ENCODE assay signal across 3 cellular contexts in genomic region chr6:931919-932318, GRCh38.
DNase-seq lines count a peak whose midpoint lies in the region; ATAC-seq, FAIRE-seq and TF ChIP-seq lines count a peak whose summit lies in the region.
"Not testable (repeated sequence)": the region's sequence is repeated elsewhere in the genome, so short reads cannot be mapped to it uniquely, and the experiment has no call there.

No MANE protein-coding gene starts in this region.

- H3K27me3 Mint-ChIP-seq in activated CD8-positive, alpha-beta memory T cell treated with anti-CD3 and anti-CD28 coated beads, Interleukin-2, amount 10 ng/mL, durations not matched to agents 7 days and 5 days, result not testable (repeated sequence)

- H3K36me3 ChIP-seq in HEK293 (ENCODE audit: control insufficient read depth in 2 of 2, insufficient read depth in 1 of 2, low read length in 2 of 2); K562 (ENCODE audit: control insufficient read depth, insufficient read depth, low read length): not testable (repeated sequence)

- H3K4me1 ChIP-seq in HEK293 (ENCODE audit: control insufficient read depth, insufficient read depth, low read length); K562 (replicated peaks in 1 of 2; ENCODE audit: control insufficient read depth in 2 of 2, insufficient read depth in 2 of 2, low read length in 2 of 2): not testable (repeated sequence)

- H3K4me3 ChIP-seq in HEK293 (ENCODE audit: low read depth, low read length); K562: not testable (repeated sequence)

- not testable (repeated sequence) for H3K9me1 ChIP-seq in K562 (ENCODE audit: control insufficient read depth, insufficient read depth, low read length)

- BruUV-seq in K562 (replicated peaks; lab: Mats Ljungman, UMichigan), result not testable (repeated sequence)

- H2AFZ ChIP-seq in K562 (ENCODE audit: low read depth, low read length), result not testable (repeated sequence)

- peaks cover 0 to 17% of the 10 kb centered on the region in 2 experiments; a peak in 4 of 5 replicates for H3K27me3 ChIP-seq in K562 (ENCODE audit: control insufficient read depth in 2 of 2, insufficient read depth in 2 of 2, low read length in 2 of 2)

- in situ Hi-C loops in K562 (cut with MboI), result not testable (repeated sequence)

- TF ChIP-seq POLR2A in K562 (conservative IDR thresholded peaks at IDR 0.05), result not testable (repeated sequence)

- CTCF ChIA-PET in HEK293 (lab: Yijun Ruan, JAX), result interaction anchor here (0.6 kb wide), 1 partner anchor 460 kb away, joined by 3 read pairs; no protein-coding TSS in a partner anchor
- CTCF ChIA-PET in activated CD8-positive, alpha-beta memory T cell treated with anti-CD3 and anti-CD28 coated beads, Interleukin-2, amount 10 ng/mL, durations not matched to agents 7 days and 5 days (lab: Charles Lee); K562 (lab: Yijun Ruan, JAX; ENCODE audit: low intra/inter-chr PET ratio): not testable (repeated sequence)

- not testable (repeated sequence) for H3K4me2 ChIP-seq in K562 (ENCODE audit: insufficient read depth, low read length)

- not testable (repeated sequence) for H3K9me3 Mint-ChIP-seq in activated CD8-positive, alpha-beta memory T cell treated with anti-CD3 and anti-CD28 coated beads, Interleukin-2, amount 10 ng/mL, durations not matched to agents 7 days and 5 days (ENCODE audit: low read depth)

- not testable (repeated sequence) for TF ChIP-seq EP300 in K562 (IDR thresholded peaks at IDR 0.05; ENCODE audit: low read length)

- DNase-seq in activated CD8-positive, alpha-beta memory T cell treated with anti-CD3 and anti-CD28 coated beads, Interleukin-2, amount 10 ng/mL, durations not matched to agents 7 days and 5 days, result peak; percentile 11
- DNase-seq in K562 (ENCODE audit: extremely low read depth in 1 of 4, low spot score in 3 of 4), result not testable (repeated sequence)

- H3K9ac ChIP-seq in K562 (ENCODE audit: insufficient read depth in 1 of 2, low read depth in 2 of 2, low read length in 2 of 2), result not testable (repeated sequence)

- intact Hi-C loops in K562 (cut with micrococcal nuclease), result not testable (repeated sequence)

- H3K4me1 Mint-ChIP-seq in activated CD8-positive, alpha-beta memory T cell treated with anti-CD3 and anti-CD28 coated beads, Interleukin-2, amount 10 ng/mL, durations not matched to agents 7 days and 5 days, result not testable (repeated sequence)

- FAIRE-seq in K562 (lab: Jason Lieb, UNC), result not testable (repeated sequence)

- H3K4me3 Mint-ChIP-seq in activated CD8-positive, alpha-beta memory T cell treated with anti-CD3 and anti-CD28 coated beads, Interleukin-2, amount 10 ng/mL, durations not matched to agents 7 days and 5 days, result not testable (repeated sequence)

- not testable (repeated sequence) for TF ChIP-seq CTCF in HEK293 (tag by site-specific recombination; IDR thresholded peaks at IDR 0.05); K562 (IDR thresholded peaks at IDR 0.05 in 2 of 3, conservative IDR thresholded peaks at IDR 0.05 in 1 of 3; ENCODE audit: insufficient read depth in 2 of 3, low read depth in 1 of 3, low read length in 3 of 3)

- H4K20me1 ChIP-seq in K562 (replicated peaks; ENCODE audit: control insufficient read depth, insufficient read depth, low read length), result not testable (repeated sequence)

- H3K27ac ChIP-seq in HEK293 (ENCODE audit: extremely low read depth, low read depth, low read length); K562 (ENCODE audit: extremely low read depth, low read depth, low read length): not testable (repeated sequence)

- not testable (repeated sequence) for H3K36me3 Mint-ChIP-seq in activated CD8-positive, alpha-beta memory T cell treated with anti-CD3 and anti-CD28 coated beads, Interleukin-2, amount 10 ng/mL, durations not matched to agents 7 days and 5 days

- not testable (repeated sequence) for TF ChIP-seq RAD21 in K562 (CRISPR knock-in tag; conservative IDR thresholded peaks at IDR 0.05 in 1 of 2, IDR thresholded peaks at IDR 0.05 in 1 of 2)

- H3K9me3 ChIP-seq in HEK293 (ENCODE audit: control insufficient read depth, insufficient read depth, low read depth, low read length); K562 (replicated peaks; ENCODE audit: control insufficient read depth, insufficient read depth, low read depth, low read length): not testable (repeated sequence)

- WGBS in K562 (ENCODE audit: insufficient coverage, low coverage, missing lambda C conversion rate), result 0% methylated on average over 4 of the region's 4 CpGs

- not testable (repeated sequence) for H3K27ac Mint-ChIP-seq in activated CD8-positive, alpha-beta memory T cell treated with anti-CD3 and anti-CD28 coated beads, Interleukin-2, amount 10 ng/mL, durations not matched to agents 7 days and 5 days

- POLR2A ChIA-PET in HEK293 (lab: Yijun Ruan, JAX); K562 (lab: Yijun Ruan, JAX): not testable (repeated sequence)

- H3K79me2 ChIP-seq in K562 (ENCODE audit: control insufficient read depth, insufficient read depth, low read length), result not testable (repeated sequence)

- ATAC-seq in activated CD8-positive, alpha-beta memory T cell treated with anti-CD3 and anti-CD28 coated beads, Interleukin-2, amount 10 ng/mL, durations not matched to agents 7 days and 5 days; K562: not testable (repeated sequence)

TF ChIP-seq in HEK293, 187 proteins besides CTCF, POLR2A, EP300 and RAD21:
- peak; percentile 95 for TF ChIP-seq ZNF146 (tag by site-specific recombination; IDR thresholded peaks at IDR 0.05)

TF ChIP-seq in K562, 482 proteins besides CTCF, POLR2A, EP300 and RAD21:
- peak; percentile 45 for TF ChIP-seq ZNF146 (CRISPR knock-in tag; IDR thresholded peaks at IDR 0.05; ENCODE audit: unreplicated experiment)
TF ChIP-seq in K562: peak in this region for 1; not testable (repeated sequence) for 481.
